ENCODE assay signal across 1 cellular context in the genomic region with DNA sequence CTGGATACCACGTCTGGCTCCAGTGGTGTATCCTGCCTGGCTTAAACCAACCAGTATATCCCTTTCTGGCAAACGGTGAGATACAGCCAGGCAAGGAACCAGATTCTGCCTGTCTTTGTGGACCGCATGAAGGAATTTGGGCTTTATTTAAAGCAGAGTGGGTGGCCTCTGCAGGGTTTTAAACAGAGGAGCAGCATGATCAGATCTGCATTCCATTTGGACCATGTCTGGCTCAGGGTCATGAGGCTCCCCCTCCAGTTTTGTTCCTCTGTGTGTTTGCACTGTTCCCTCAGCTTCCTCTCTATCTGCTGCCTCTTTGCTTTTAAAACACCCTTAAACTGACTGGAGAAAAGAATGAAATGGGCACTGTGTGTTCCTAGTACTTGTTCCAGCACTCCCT.
TF ChIP-seq lines count a peak whose summit lies in the region.

No MANE protein-coding gene starts in this region.

TF ChIP-seq in SK-N-SH, 30 proteins besides CTCF, POLR2A, EP300 and RAD21 (continued from another document):
- TF ChIP-seq, protein P1, sequence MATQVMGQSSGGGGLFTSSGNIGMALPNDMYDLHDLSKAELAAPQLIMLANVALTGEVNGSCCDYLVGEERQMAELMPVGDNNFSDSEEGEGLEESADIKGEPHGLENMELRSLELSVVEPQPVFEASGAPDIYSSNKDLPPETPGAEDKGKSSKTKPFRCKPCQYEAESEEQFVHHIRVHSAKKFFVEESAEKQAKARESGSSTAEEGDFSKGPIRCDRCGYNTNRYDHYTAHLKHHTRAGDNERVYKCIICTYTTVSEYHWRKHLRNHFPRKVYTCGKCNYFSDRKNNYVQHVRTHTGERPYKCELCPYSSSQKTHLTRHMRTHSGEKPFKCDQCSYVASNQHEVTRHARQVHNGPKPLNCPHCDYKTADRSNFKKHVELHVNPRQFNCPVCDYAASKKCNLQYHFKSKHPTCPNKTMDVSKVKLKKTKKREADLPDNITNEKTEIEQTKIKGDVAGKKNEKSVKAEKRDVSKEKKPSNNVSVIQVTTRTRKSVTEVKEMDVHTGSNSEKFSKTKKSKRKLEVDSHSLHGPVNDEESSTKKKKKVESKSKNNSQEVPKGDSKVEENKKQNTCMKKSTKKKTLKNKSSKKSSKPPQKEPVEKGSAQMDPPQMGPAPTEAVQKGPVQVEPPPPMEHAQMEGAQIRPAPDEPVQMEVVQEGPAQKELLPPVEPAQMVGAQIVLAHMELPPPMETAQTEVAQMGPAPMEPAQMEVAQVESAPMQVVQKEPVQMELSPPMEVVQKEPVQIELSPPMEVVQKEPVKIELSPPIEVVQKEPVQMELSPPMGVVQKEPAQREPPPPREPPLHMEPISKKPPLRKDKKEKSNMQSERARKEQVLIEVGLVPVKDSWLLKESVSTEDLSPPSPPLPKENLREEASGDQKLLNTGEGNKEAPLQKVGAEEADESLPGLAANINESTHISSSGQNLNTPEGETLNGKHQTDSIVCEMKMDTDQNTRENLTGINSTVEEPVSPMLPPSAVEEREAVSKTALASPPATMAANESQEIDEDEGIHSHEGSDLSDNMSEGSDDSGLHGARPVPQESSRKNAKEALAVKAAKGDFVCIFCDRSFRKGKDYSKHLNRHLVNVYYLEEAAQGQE (IDR thresholded peaks at IDR 0.05; ENCODE audit: low read depth, low read length): no peak
- TF ChIP-seq TEAD4 (IDR thresholded peaks at IDR 0.05; ENCODE audit: borderline replicate concordance, insufficient read depth): no peak
- no peak for TF ChIP-seq FOXJ3 (CRISPR knock-in tag; IDR thresholded peaks at IDR 0.05)
- TF ChIP-seq FOSL2 (IDR thresholded peaks at IDR 0.05; ENCODE audit: borderline replicate concordance, low read depth): no peak
- no peak for TF ChIP-seq FOXM1 (IDR thresholded peaks at IDR 0.05; ENCODE audit: low read depth)
- TF ChIP-seq, protein P2, sequence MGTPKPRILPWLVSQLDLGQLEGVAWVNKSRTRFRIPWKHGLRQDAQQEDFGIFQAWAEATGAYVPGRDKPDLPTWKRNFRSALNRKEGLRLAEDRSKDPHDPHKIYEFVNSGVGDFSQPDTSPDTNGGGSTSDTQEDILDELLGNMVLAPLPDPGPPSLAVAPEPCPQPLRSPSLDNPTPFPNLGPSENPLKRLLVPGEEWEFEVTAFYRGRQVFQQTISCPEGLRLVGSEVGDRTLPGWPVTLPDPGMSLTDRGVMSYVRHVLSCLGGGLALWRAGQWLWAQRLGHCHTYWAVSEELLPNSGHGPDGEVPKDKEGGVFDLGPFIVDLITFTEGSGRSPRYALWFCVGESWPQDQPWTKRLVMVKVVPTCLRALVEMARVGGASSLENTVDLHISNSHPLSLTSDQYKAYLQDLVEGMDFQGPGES (IDR thresholded peaks at IDR 0.05; ENCODE audit: low read depth, low read length): no peak
- TF ChIP-seq GABPA (IDR thresholded peaks at IDR 0.05; ENCODE audit: low read depth): no peak
- no peak for TF ChIP-seq NRF1 (IDR thresholded peaks at IDR 0.05; ENCODE audit: low read depth, low read length)
- TF ChIP-seq POLR2AphosphoS5 (IDR thresholded peaks at IDR 0.05; ENCODE audit: low read depth, low read length): no peak
- no peak for TF ChIP-seq RCOR1 (IDR thresholded peaks at IDR 0.05; ENCODE audit: low read length)
TF ChIP-seq in SK-N-SH: peak in this region for 0.
